Comparison of ENCODE assay signal across 17 cellular contexts in genomic region chr20:61848851-61849250, GRCh38.
DNase-seq lines count a peak whose midpoint lies in the region; ATAC-seq, FAIRE-seq and TF ChIP-seq lines count a peak whose summit lies in the region.
"Had no signal": no experiment of that assay in that cellular context is flagged by ENCODE, and none has a peak within 500 bp of the region (broad histone marks: within the 10 kb centered on the region; RNA-seq: fewer than 3 reads in every experiment).

No MANE protein-coding gene starts in this region.

- no peak overlapping the region for H2AFZ ChIP-seq in osteoblast (ENCODE audit: low read length)

- H3K4me1 ChIP-seq in osteoblast (ENCODE audit: insufficient read depth, low read length) (no peaks in the 10 kb centered on the region), Caco-2 (no peaks in the 10 kb centered on the region)

- no peak overlapping the region for H3K4me2 ChIP-seq in osteoblast (ENCODE audit: insufficient read depth, low read length)

- H3K27ac ChIP-seq in osteoblast (ENCODE audit: low read depth, low read length), result no peak overlapping the region
- H3K27ac ChIP-seq: C4-2B had no signal

- peak; percentile 9 for DNase-seq in left ventricle myocardium superior
- no peak for DNase-seq in Right ventricle myocardium superior
- peak; percentile 12 for DNase-seq in DMS79 treated with DMSO at 0.1 percent for 48 hours (lab: John Stamatoyannopoulos, UW)
- DNase-seq in osteoblast (ENCODE audit: insufficient read length, low spot score, missing footprints), result peak; percentile 54
- DNase-seq in H54 (ENCODE audit: insufficient read length, low spot score), result no peak
- no peak for DNase-seq in Caco-2
- DNase-seq: CD4-positive, CD25-positive, alpha-beta regulatory T cell; CD8-positive, alpha-beta T cell; DMS 273 treated with DMSO at 0.1 percent for 48 hours; DND-41; GOT3; H7; HCEC 1CT had no signal

- intact Hi-C loops in left ventricle myocardium superior (cut with micrococcal nuclease), result no loop called here
- intact Hi-C loops in Right ventricle myocardium superior (cut with DNase I), result no loop called here
- intact Hi-C loops in Caco-2 (cut with micrococcal nuclease; ENCODE audit: unreplicated experiment), result no loop called here

- peaks cover 9% of the 10 kb centered on the region for H3K9me3 Mint-ChIP-seq in Caco-2 (ENCODE audit: unreplicated experiment)
- H3K9me3 Mint-ChIP-seq: CD8-positive, alpha-beta T cell had no signal

- peaks cover 42% of the 10 kb centered on the region for H3K27me3 Mint-ChIP-seq in Caco-2 (ENCODE audit: insufficient read depth, unreplicated experiment)
- H3K27me3 Mint-ChIP-seq: CD4-positive, CD25-positive, alpha-beta regulatory T cell had no signal

- H3K36me3 ChIP-seq in osteoblast (ENCODE audit: insufficient read depth, low read length) (no peaks in the 10 kb centered on the region), Caco-2 (ENCODE audit: control insufficient read depth, insufficient read depth, low read length) (no peaks in the 10 kb centered on the region)

- POLR2A ChIA-PET in Caco-2 (lab: Charles Lee), result no interaction called here

- H3K36me3 Mint-ChIP-seq in Caco-2 (ENCODE audit: insufficient read depth, unreplicated experiment), result no peaks in the 10 kb centered on the region
- H3K36me3 Mint-ChIP-seq: CD4-positive, CD25-positive, alpha-beta regulatory T cell; CD8-positive, alpha-beta T cell had no signal

- no peaks in the 10 kb centered on the region for H4K20me1 ChIP-seq in osteoblast (ENCODE audit: insufficient read depth, low read length)

- no peaks in the 10 kb centered on the region for H3K9me3 ChIP-seq in osteoblast (ENCODE audit: low read depth, low read length)
- H3K9me3 ChIP-seq in Caco-2, result peaks cover 13% of the 10 kb centered on the region

- no peak overlapping the region for H3K4me3 Mint-ChIP-seq in Caco-2 (ENCODE audit: unreplicated experiment)
- H3K4me3 Mint-ChIP-seq: CD4-positive, CD25-positive, alpha-beta regulatory T cell; CD8-positive, alpha-beta T cell had no signal

- H3K27ac Mint-ChIP-seq in Caco-2 (ENCODE audit: unreplicated experiment), result no peak overlapping the region
- H3K27ac Mint-ChIP-seq: CD4-positive, CD25-positive, alpha-beta regulatory T cell; CD8-positive, alpha-beta T cell had no signal

- H3K4me1 Mint-ChIP-seq in Caco-2 (ENCODE audit: low read depth, unreplicated experiment), result no peaks in the 10 kb centered on the region
- H3K4me1 Mint-ChIP-seq: CD4-positive, CD25-positive, alpha-beta regulatory T cell had no signal

- no TSS peak for BruUV-seq in Caco-2 (replicated peaks; lab: Mats Ljungman, UMichigan)

- ATAC-seq in left ventricle myocardium superior (no peak), Right ventricle myocardium superior (ENCODE audit: poor library complexity) (no peak)
- ATAC-seq: CD8-positive, alpha-beta T cell had no signal

- CTCF ChIA-PET in Caco-2 (lab: Charles Lee), result no interaction called here

- H3K79me2 ChIP-seq in osteoblast (ENCODE audit: insufficient read depth, low read length), result no peaks in the 10 kb centered on the region

- TF ChIP-seq CTCF in osteoblast (IDR thresholded peaks at IDR 0.05; ENCODE audit: extremely low read depth, low read depth, low read length), result no peak
- no peak for TF ChIP-seq CTCF in Caco-2 (IDR thresholded peaks at IDR 0.05; ENCODE audit: insufficient read depth in 1 of 2, low read depth in 1 of 2, low read length in 1 of 2, severe bottlenecking in 1 of 2, unreplicated experiment in 1 of 2)

- FAIRE-seq in H54 (lab: Jason Lieb, UNC), result no peak
- FAIRE-seq: D721Med, G401.6, GM12892 had no signal

- TF ChIP-seq POLR2A in H54 (IDR thresholded peaks at IDR 0.05; ENCODE audit: low read depth, low read length), result no peak

- H3K27me3 ChIP-seq in osteoblast (ENCODE audit: insufficient read depth, low read length) (no peaks in the 10 kb centered on the region), Caco-2 (replicated peaks; ENCODE audit: control insufficient read depth, insufficient read depth, low read length) (peaks cover 2% of the 10 kb centered on the region; the same call in 1 of the 2 replicates)

- H3K4me3 ChIP-seq in osteoblast (ENCODE audit: insufficient read depth, low read length), result no peak overlapping the region
- no peak overlapping the region for H3K4me3 ChIP-seq in Caco-2 (ENCODE audit: low read depth, low read length)

Comparison
In these comparisons a context has a peak if more than half of its experiments do, and no peak if none do; other contexts are left out.
1. DNase-seq: peak in left ventricle myocardium superior (single experiment), DMS79 treated with DMSO at 0.1 percent for 48 hours (single experiment) and osteoblast (single experiment); none in Right ventricle myocardium superior (single experiment), H54 (single experiment) and Caco-2 (0 of 2).